ENCODE assay signal across 8 cellular contexts in genomic region chr2:74481961-74482800, GRCh38. TPM values are rescaled to one million over a fixed set of nuclear protein-coding genes. Genes with fewer than 3 reads are reported as not detected.
DNase-seq lines count a peak whose midpoint lies in the region; ATAC-seq and TF ChIP-seq lines count a peak whose summit lies in the region.

No MANE protein-coding gene starts in this region.

- H3K9me2 ChIP-seq in PC-9 (ENCODE audit: insufficient read depth) = no peaks in the 10 kb centered on the region

- H3K4me2 ChIP-seq in PC-9 (peak overlapping the region; percentile 89), smooth muscle cell (peak overlapping the region; percentile 96)

- TF ChIP-seq CTCF in PC-9 (conservative IDR thresholded peaks at IDR 0.05) (no peak), adrenal gland (IDR thresholded peaks at IDR 0.05) (no peak), smooth muscle cell (IDR thresholded peaks at IDR 0.05; ENCODE audit: borderline replicate concordance, insufficient read depth, poor library complexity, severe bottlenecking) (no peak)

- WGBS in adrenal gland, 4 donors = 1 to 8% (median 2%) methylated on average over 12 to 80 of the region's 80 CpGs
- 2% methylated on average over 74 of the region's 80 CpGs for WGBS in smooth muscle cell (ENCODE audit: low lambda C conversion rate)

- H3K9me3 ChIP-seq in PC-9 (ENCODE audit: insufficient read depth, low read depth) (no peaks in the 10 kb centered on the region), adrenal gland (replicated peaks in 1 of 3) (no peaks in the 10 kb centered on the region), iPS-20b (ENCODE audit: insufficient read depth, low read depth, low read length) (no peaks in the 10 kb centered on the region), smooth muscle cell (replicated peaks; ENCODE audit: low read depth) (no peaks in the 10 kb centered on the region)

- ATAC-seq in GM18867 (IDR thresholded peaks at IDR 0.05; ENCODE audit: unreplicated experiment) = peak; percentile 44
- ATAC-seq in HG03064 (IDR thresholded peaks at IDR 0.05; ENCODE audit: low read depth, unreplicated experiment) = peak; percentile 34

- no peaks in the 10 kb centered on the region for H4K20me1 ChIP-seq in PC-9 (ENCODE audit: insufficient read depth)
- no peaks in the 10 kb centered on the region for H4K20me1 ChIP-seq in smooth muscle cell (ENCODE audit: low read depth)

- intact Hi-C loops in PC-9 (cut with micrococcal nuclease; ENCODE audit: unreplicated experiment) (loop anchor here (5.0 to 10.0 kb wide), 2 partner anchors 65 to 173 kb away; partner anchors contain the start of gene SEMA4F), adrenal gland (cut with DNase I) (loop anchor here (5.0 kb wide), 1 partner anchor 105 kb away; no protein-coding TSS in a partner anchor)

- H3K27me3 ChIP-seq in PC-9 (ENCODE audit: insufficient read depth, low read depth) = no peaks in the 10 kb centered on the region
- no peaks in the 10 kb centered on the region for H3K27me3 ChIP-seq in adrenal gland
- H3K27me3 ChIP-seq in iPS-20b (ENCODE audit: insufficient read depth, low read length) = no peaks in the 10 kb centered on the region
- H3K27me3 ChIP-seq in smooth muscle cell (ENCODE audit: low read depth) = no peaks in the 10 kb centered on the region

- DNase-seq in AG20443 (ENCODE audit: low spot score) = peak; percentile 50
- peak in 1 of 2 experiments; percentile 34 for DNase-seq in PC-9
- DNase-seq in adrenal gland = peak in 5 of 7 donors; percentile 37 to 68 (median 55)
- DNase-seq in smooth muscle cell (lab: John Stamatoyannopoulos, UW; ENCODE audit: unreplicated experiment) = no peak
- no peak for DNase-seq in GOT3 (lab: John Stamatoyannopoulos, UW)

- POLR2A ChIA-PET in PC-9 (lab: Charles Lee; ENCODE audit: unreplicated experiment) = interaction anchor here (0.6 to 0.7 kb wide), 3 partner anchors 23 to 1097 kb away, joined by 5 to 19 read pairs (median 8); partner anchors contain the start of gene ALMS1

- H3K36me3 ChIP-seq in PC-9 (ENCODE audit: low read depth) (peaks cover 12% of the 10 kb centered on the region), adrenal gland (replicated peaks in 1 of 2) (peaks cover 0 to 30% of the 10 kb centered on the region in 2 donors), iPS-20b (ENCODE audit: insufficient read depth, low read depth, low read length) (peaks cover 30% of the 10 kb centered on the region), smooth muscle cell (ENCODE audit: low read depth) (no peaks in the 10 kb centered on the region)

- CTCF ChIA-PET in PC-9 (lab: Charles Lee) = interaction anchor here (2.0 kb wide), 1 partner anchor 106 kb away, joined by 7 read pairs; no protein-coding TSS in a partner anchor

- peak overlapping the region; percentile 92 for H3K4me3 ChIP-seq in PC-9
- H3K4me3 ChIP-seq in adrenal gland = peak overlapping the region; percentile 72 to 99 (median 89)
- peak overlapping the region; percentile 97 for H3K4me3 ChIP-seq in iPS-20b (ENCODE audit: low read length)
- H3K4me3 ChIP-seq in smooth muscle cell = peak overlapping the region; percentile 79

- TF ChIP-seq POLR2A in adrenal gland (IDR thresholded peaks at IDR 0.05) = no peak

- H2AFZ ChIP-seq in PC-9 = peak overlapping the region; percentile 94
- H2AFZ ChIP-seq in smooth muscle cell (ENCODE audit: low read depth) = peak overlapping the region; percentile 86

- H3K4me1 ChIP-seq in PC-9 (replicated peaks; ENCODE audit: insufficient read depth) (peaks cover 13% of the 10 kb centered on the region), adrenal gland (replicated peaks in 1 of 2) (peaks cover 13 to 25% of the 10 kb centered on the region in 2 donors), iPS-20b (ENCODE audit: insufficient read depth, low read length) (no peaks in the 10 kb centered on the region; the same call in 1 of the 2 replicates), smooth muscle cell (ENCODE audit: low read depth) (peaks cover 18% of the 10 kb centered on the region)

- TSS peak; percentile 28 for BruUV-seq in PC-9 (replicated peaks; lab: Mats Ljungman, UMichigan)

- H3K79me2 ChIP-seq in PC-9 (ENCODE audit: low read depth) (peaks cover 37% of the 10 kb centered on the region), smooth muscle cell (ENCODE audit: low read depth) (peaks cover 47% of the 10 kb centered on the region)

- H3K9ac ChIP-seq in iPS-20b (ENCODE audit: low read depth, low read length) (peak overlapping the region; percentile 96; the same call in 1 of the 2 replicates), smooth muscle cell (ENCODE audit: low read depth) (peak overlapping the region; percentile 42)

- peak overlapping the region; percentile 53 for H3K27ac ChIP-seq in PC-9
- H3K27ac ChIP-seq in adrenal gland = peak overlapping the region in 4 of 5 donors; percentile 74 to 93 (median 87)
- peak overlapping the region; percentile 98 for H3K27ac ChIP-seq in iPS-20b (ENCODE audit: low read length)
- peak overlapping the region; percentile 20 for H3K27ac ChIP-seq in smooth muscle cell (ENCODE audit: low read depth)

- H3F3A ChIP-seq in PC-9 (ENCODE audit: insufficient read depth, low read depth) (peaks cover 17% of the 10 kb centered on the region; the same call in 1 of the 2 replicates), smooth muscle cell (ENCODE audit: low read depth) (no peaks in the 10 kb centered on the region)

RNA-seq across cellular contexts. Expression of gene CCDC142, which starts 0.6 kb away (rescaled TPM):
- total RNA-seq in PC-9 (2021) (16.8 and 19.8 TPM in 2 replicates), adrenal gland (10 to 100 TPM in 6 of 8 donors, 1 to 10 TPM in 2; 7.4 to 46.0 (median 13.3) TPM), smooth muscle cell (5.5 and 8.0 TPM in 2 replicates)
- polyA plus RNA-seq in adrenal gland (10 to 100 TPM in 1 of 3 donors, 1 to 10 TPM in 2; 3.2 to 17.5 (median 4.6) TPM), smooth muscle cell (7.7 and 10.8 TPM in 2 replicates)

RNA-seq across cellular contexts. Expression of gene TTC31, which starts 0.7 kb away (rescaled TPM):
- total RNA-seq in PC-9 (2021) (20.1 and 21.8 TPM in 2 replicates), adrenal gland (10 to 100 TPM; 12.6 to 38.6 (median 21.5) TPM), smooth muscle cell (18.7 and 23.3 TPM in 2 replicates)
- polyA plus RNA-seq in adrenal gland (10 to 100 TPM; 11.1 to 35.3 (median 21.7) TPM), smooth muscle cell (17.3 and 19.9 TPM in 2 replicates)

RNA-seq across cellular contexts. Expression of gene MRPL53, which starts 9.7 kb away (rescaled TPM):
- 42.9 and 51.1 TPM in 2 replicates for total RNA-seq in PC-9 (2021)
- total RNA-seq in adrenal gland = 100 to 1,000 TPM in 5 of 8 donors, 10 to 100 TPM in 3; 30.2 to 191 (median 120) TPM
- polyA plus RNA-seq in adrenal gland = 100 to 1,000 TPM in 2 of 3 donors, 10 to 100 TPM in 1; 26.4 to 167 (median 129) TPM
- 12.0 and 18.2 TPM in 2 replicates for total RNA-seq in smooth muscle cell
- 76.8 and 85.4 TPM in 2 replicates for polyA plus RNA-seq in smooth muscle cell

RNA-seq across cellular contexts. Expression of gene MOGS, which starts 17.0 kb away (rescaled TPM):
- total RNA-seq in PC-9 (2021) = 70.5 and 88.8 TPM in 2 replicates
- total RNA-seq in adrenal gland = 10 to 100 TPM; 40.4 to 72.6 (median 47.6) TPM
- 10 to 100 TPM; 25.9 to 60.7 (median 46.4) TPM for polyA plus RNA-seq in adrenal gland
- total RNA-seq in smooth muscle cell = 46.2 and 49.0 TPM in 2 replicates
- polyA plus RNA-seq in smooth muscle cell = 38.3 and 45.5 TPM in 2 replicates

RNA-seq across cellular contexts. Expression of gene LBX2, which starts 17.2 kb away (rescaled TPM):
- total RNA-seq in PC-9 (2021) (0.76 and 2.0 TPM in 2 replicates), adrenal gland (1 to 10 TPM in 2 of 8 donors, under 1 TPM in 5, not detected in 1; 0.18 to 2.0 (median 0.84) TPM), smooth muscle cell (1.7 and 2.4 TPM in 2 replicates)
- polyA plus RNA-seq in adrenal gland (under 1 TPM in 2 of 3 donors, not detected in 1; 0.40 to 0.72 TPM), smooth muscle cell (1.5 and 1.6 TPM in 2 replicates)

Comparison
In these comparisons a context has a peak if more than half of its experiments do, and no peak if none do; other contexts are left out.
1. DNase-seq: peak in AG20443 (single experiment) and adrenal gland (5 of 7); none in smooth muscle cell (single experiment) and GOT3 (single experiment).
2. H3K27ac ChIP-seq: peak in every context shown above with its lines; median percentile 98 in iPS-20b; 87 in adrenal gland; 53 in PC-9; 20 in smooth muscle cell.
3. Peak in every context shown above with its lines, with median percentiles within 50 percentile points of each other: H3K4me3 ChIP-seq.